13 cellular contexts compared by ENCODE assay signal in genomic region chr12:87444039-87444438, GRCh38.
"Had no signal": no experiment of that assay in that cellular context is flagged by ENCODE, and none has a peak within 500 bp of the region (broad histone marks: within the 10 kb centered on the region; RNA-seq: fewer than 3 reads in every experiment).

No MANE protein-coding gene starts in this region.

- H3K4me3 ChIP-seq: body of pancreas, neural progenitor cell, ovary, testis had no signal

- H3K36me3 ChIP-seq: neural progenitor cell, ovary had no signal

- H3K9me3 ChIP-seq: body of pancreas, ovary, testis had no signal

- DNase-seq: activated CD4-positive, alpha-beta T cell treated with anti-CD3 and anti-CD28 coated beads, Interleukin-2, amount 50 U/mL, for 1 hour; amniotic stem cell; body of pancreas; effector memory CD4-positive, alpha-beta T cell; head of caudate nucleus; left ventricle myocardium superior; ovary; stimulated activated CD4-positive, alpha-beta T cell treated with anti-CD3 and anti-CD28 coated beads, Interleukin-15, amount 100 ng/mL, for 24 hours; stimulated activated CD4-positive, alpha-beta T cell treated with anti-CD3 and anti-CD28 coated beads, Interleukin-4, amount 100 ng/mL, for 24 hours; stimulated activated naive CD8-positive, alpha-beta T cell treated with anti-CD3 and anti-CD28 coated beads, Interleukin-15, amount 100 ng/mL, for 72 hours; T-helper 17 cell; testis had no signal

- H3K27me3 ChIP-seq: body of pancreas, neural progenitor cell, ovary, testis had no signal

- ATAC-seq: body of pancreas; left ventricle myocardium superior; stimulated activated naive CD8-positive, alpha-beta T cell treated with anti-CD3 and anti-CD28 coated beads, Interleukin-15, amount 100 ng/mL, for 72 hours; T-helper 17 cell had no signal

- H3K27ac ChIP-seq: body of pancreas, neural progenitor cell, ovary, testis had no signal

- H3K4me1 ChIP-seq: body of pancreas, neural progenitor cell, testis had no signal
